ENCODE assay signal across 17 cellular contexts in genomic region chr1:38268226-38268625, GRCh38.
DNase-seq lines count a peak whose midpoint lies in the region; ATAC-seq, FAIRE-seq and TF ChIP-seq lines count a peak whose summit lies in the region.
"Had no signal": no experiment of that assay in that cellular context is flagged by ENCODE, and none has a peak within 500 bp of the region (broad histone marks: within the 10 kb centered on the region; RNA-seq: fewer than 3 reads in every experiment).

No MANE protein-coding gene starts in this region.

- H2AK5ac ChIP-seq in H9 (ENCODE audit: insufficient read length, low read length) (no peak overlapping the region), mesendoderm (ENCODE audit: low read length) (no peak overlapping the region)

- H3K9me1 ChIP-seq in K562 (ENCODE audit: control insufficient read depth, insufficient read depth, low read length): no peaks in the 10 kb centered on the region

- no peak for TF ChIP-seq RAD21 in K562 (CRISPR knock-in tag; conservative IDR thresholded peaks at IDR 0.05 in 1 of 2, IDR thresholded peaks at IDR 0.05 in 1 of 2)

- POLR2A ChIA-PET in K562 (lab: Yijun Ruan, JAX): interaction anchor here (0.5 to 1.8 kb wide), 4 partner anchors 8 to 166 kb away, joined by 3 to 8 read pairs (median 4); no protein-coding TSS in a partner anchor

- no TSS peak for BruUV-seq in K562 (replicated peaks; lab: Mats Ljungman, UMichigan)

- TF ChIP-seq POLR2A in K562 (conservative IDR thresholded peaks at IDR 0.05): no peak

- CTCF ChIA-PET in K562 (lab: Yijun Ruan, JAX; ENCODE audit: low intra/inter-chr PET ratio): no interaction called here

- no peak overlapping the region for H3T11ph ChIP-seq in H9 (ENCODE audit: low read length)

- no peaks in the 10 kb centered on the region for H3K9me3 Mint-ChIP-seq in H9
- H3K9me3 Mint-ChIP-seq: CD4-positive, alpha-beta memory T cell had no signal

- in situ Hi-C loops in K562 (cut with MboI): no loop called here

- peaks cover 0 to 4% (median 0%) of the 10 kb centered on the region in 3 experiments; a peak in 1 of 7 replicates for H3K36me3 Mint-ChIP-seq in H9 (ENCODE audit: insufficient read depth in 1 of 3, low read depth in 3 of 3)
- H3K36me3 Mint-ChIP-seq: CD4-positive, alpha-beta memory T cell had no signal

- ATAC-seq in K562 (no peak), GM18873 (IDR thresholded peaks at IDR 0.05; ENCODE audit: low FRiP score, unreplicated experiment) (no peak), HG03442 (IDR thresholded peaks at IDR 0.05; ENCODE audit: unreplicated experiment) (no peak)

- H3K56ac ChIP-seq in H9 (ENCODE audit: insufficient read length, low read depth, low read length) (no peak overlapping the region), mesendoderm (ENCODE audit: low read length) (no peak overlapping the region)

- H3K27ac ChIP-seq in H9 (ENCODE audit: insufficient read length, low read depth, low read length) (no peak overlapping the region), K562 (ENCODE audit: extremely low read depth, low read depth, low read length) (no peak overlapping the region), mesendoderm (ENCODE audit: low read depth, low read length) (no peak overlapping the region), left ventricle myocardium inferior (replicated peaks) (no peak overlapping the region)
- H3K27ac ChIP-seq: C4-2B had no signal

- H4K5ac ChIP-seq in H9 (ENCODE audit: insufficient read length, low read depth, low read length): no peak overlapping the region
- no peak overlapping the region for H4K5ac ChIP-seq in mesendoderm (ENCODE audit: low read length)

- H3K4me2 ChIP-seq in H9 (ENCODE audit: insufficient read depth, insufficient read length, low read length): no peak overlapping the region
- no peak overlapping the region for H3K4me2 ChIP-seq in K562 (ENCODE audit: insufficient read depth, low read length)
- no peak overlapping the region for H3K4me2 ChIP-seq in mesendoderm (ENCODE audit: low read length)

- intact Hi-C loops in K562 (cut with micrococcal nuclease): no loop called here
- intact Hi-C loops in left ventricle myocardium inferior (cut with micrococcal nuclease): no loop called here

- H2AFZ ChIP-seq in H9 (ENCODE audit: low read length) (no peak overlapping the region), K562 (ENCODE audit: low read depth, low read length) (no peak overlapping the region)

- no peak overlapping the region for H2BK20ac ChIP-seq in H9 (ENCODE audit: low read depth, low read length, poor library complexity, severe bottlenecking)

- no peaks in the 10 kb centered on the region for H4K20me1 ChIP-seq in H9 (ENCODE audit: control insufficient read depth, insufficient read depth, insufficient read length)
- H4K20me1 ChIP-seq in K562 (replicated peaks; ENCODE audit: control insufficient read depth, insufficient read depth, low read length): no peaks in the 10 kb centered on the region

- no peak overlapping the region for H4K91ac ChIP-seq in H9 (ENCODE audit: insufficient read length, low read depth, low read length)

- H2BK120ac ChIP-seq in H9 (ENCODE audit: low read depth, low read length, poor library complexity, severe bottlenecking): no peak overlapping the region
- H2BK120ac ChIP-seq in mesendoderm (ENCODE audit: low read depth, low read length): no peak overlapping the region

- no CpG with 5 or more reads among the region's 4 CpGs for WGBS in H9 (ENCODE audit: extremely low coverage, insufficient read length, low lambda C conversion rate)
- 20% methylated on average over 3 of the region's 4 CpGs for WGBS in K562 (ENCODE audit: insufficient coverage, low coverage, missing lambda C conversion rate)
- WGBS in mesendoderm (ENCODE audit: extremely low coverage, insufficient coverage, low lambda C conversion rate): no CpG with 5 or more reads among the region's 4 CpGs

- H3K9me3 ChIP-seq in H9 (ENCODE audit: control insufficient read depth, low read depth, low read length) (no peaks in the 10 kb centered on the region), K562 (replicated peaks; ENCODE audit: control insufficient read depth, insufficient read depth, low read depth, low read length) (no peaks in the 10 kb centered on the region), left ventricle myocardium inferior (replicated peaks) (no peaks in the 10 kb centered on the region)
- H3K9me3 ChIP-seq: BE2C had no signal

- H3K4me3 ChIP-seq in K562 (no peak overlapping the region), mesendoderm (ENCODE audit: low read length) (no peak overlapping the region), left ventricle myocardium inferior (no peak overlapping the region)

- peaks cover 20% of the 10 kb centered on the region for H3K4me1 ChIP-seq in H9 (ENCODE audit: insufficient read depth, low read length)
- H3K4me1 ChIP-seq in K562 (replicated peaks in 1 of 2; ENCODE audit: control insufficient read depth in 2 of 2, insufficient read depth in 2 of 2, low read length in 2 of 2): peaks cover 22% of the 10 kb centered on the region in 2 experiments
- H3K4me1 ChIP-seq in mesendoderm (ENCODE audit: control insufficient read depth, low read depth, low read length): peaks cover 12% of the 10 kb centered on the region
- H3K4me1 ChIP-seq in left ventricle myocardium inferior: no peaks in the 10 kb centered on the region
- H3K4me1 ChIP-seq: BE2C had no signal

- H4K8ac ChIP-seq in H9 (replicated peaks; ENCODE audit: insufficient read length, low read depth, low read length): no peak overlapping the region
- H4K8ac ChIP-seq in mesendoderm (ENCODE audit: low read depth, low read length): no peak overlapping the region

- peak overlapping the region in 2 of 3 experiments; percentile 6 to 59; a peak in 3 of 7 replicates for H3K27ac Mint-ChIP-seq in H9
- H3K27ac Mint-ChIP-seq: CD4-positive, alpha-beta memory T cell had no signal

- H2BK15ac ChIP-seq in H9 (ENCODE audit: low read depth, low read length): no peak overlapping the region
- H2BK15ac ChIP-seq in mesendoderm (replicated peaks; ENCODE audit: low read depth): no peak overlapping the region

- no peaks in the 10 kb centered on the region for H3K23me2 ChIP-seq in H9 (ENCODE audit: insufficient read length, low read depth, low read length, poor library complexity, severe bottlenecking)

- H3K36me3 ChIP-seq in K562 (ENCODE audit: control insufficient read depth, insufficient read depth, low read length): no peaks in the 10 kb centered on the region
- H3K36me3 ChIP-seq in mesendoderm (ENCODE audit: control insufficient read depth, insufficient read depth, low read length): no peaks in the 10 kb centered on the region
- no peaks in the 10 kb centered on the region for H3K36me3 ChIP-seq in left ventricle myocardium inferior
- H3K36me3 ChIP-seq: BE2C had no signal

- H3K27me3 Mint-ChIP-seq in H9 (ENCODE audit: low read depth): peaks cover 15% of the 10 kb centered on the region

- H3K79me2 ChIP-seq in H9 (ENCODE audit: insufficient read depth, low read length) (no peaks in the 10 kb centered on the region; the same call in 1 of the 2 replicates), K562 (ENCODE audit: control insufficient read depth, insufficient read depth, low read length) (no peaks in the 10 kb centered on the region), mesendoderm (ENCODE audit: control insufficient read depth, insufficient read depth, low read length) (no peaks in the 10 kb centered on the region)

- no peak for TF ChIP-seq EP300 in K562 (IDR thresholded peaks at IDR 0.05; ENCODE audit: low read length)

- H3K4me1 Mint-ChIP-seq in H9: peaks cover 64 to 68% of the 10 kb centered on the region in 2 experiments
- H3K4me1 Mint-ChIP-seq: CD4-positive, alpha-beta memory T cell had no signal

- H3K79me1 ChIP-seq in H9 (ENCODE audit: insufficient read depth, low read depth, low read length, poor library complexity, severe bottlenecking) (no peaks in the 10 kb centered on the region), mesendoderm (ENCODE audit: low read length) (no peaks in the 10 kb centered on the region)

- TF ChIP-seq CTCF in H9 (conservative IDR thresholded peaks at IDR 0.05) (no peak), K562 (IDR thresholded peaks at IDR 0.05 in 2 of 3, conservative IDR thresholded peaks at IDR 0.05 in 1 of 3; ENCODE audit: insufficient read depth in 2 of 3, low read depth in 1 of 3, low read length in 3 of 3) (no peak), left ventricle myocardium inferior (IDR thresholded peaks at IDR 0.05; ENCODE audit: borderline replicate concordance) (no peak)

- H2BK5ac ChIP-seq in H9 (ENCODE audit: insufficient read length, low read length) (no peak overlapping the region), mesendoderm (ENCODE audit: low read length) (no peak overlapping the region)

- H3K4ac ChIP-seq in H9 (ENCODE audit: low read depth, low read length) (no peak overlapping the region), mesendoderm (ENCODE audit: low read depth, low read length) (no peak overlapping the region)

- peak overlapping the region in 1 of 2 experiments; percentile 4; a peak in 1 of 5 replicates for H3K4me3 Mint-ChIP-seq in H9
- H3K4me3 Mint-ChIP-seq: CD4-positive, alpha-beta memory T cell had no signal

- H3K27me3 ChIP-seq in H9 (ENCODE audit: insufficient read depth, low read length) (no peaks in the 10 kb centered on the region), K562 (ENCODE audit: control insufficient read depth in 2 of 2, insufficient read depth in 2 of 2, low read length in 2 of 2) (peaks cover 3 to 11% of the 10 kb centered on the region in 2 experiments; a peak in 1 of 5 replicates), mesendoderm (ENCODE audit: insufficient read depth, low read length, poor library complexity) (no peaks in the 10 kb centered on the region), left ventricle myocardium inferior (ENCODE audit: low read depth) (peaks cover 96% of the 10 kb centered on the region)
- H3K27me3 ChIP-seq: BE2C had no signal

- H3K14ac ChIP-seq in H9 (ENCODE audit: insufficient read depth, low read length): no peak overlapping the region

- no peak overlapping the region for H2BK12ac ChIP-seq in H9 (ENCODE audit: insufficient read length, low read depth, low read length)

- H3K18ac ChIP-seq in H9 (ENCODE audit: insufficient read length, low read depth, low read length) (no peak overlapping the region), mesendoderm (ENCODE audit: low read length) (no peak overlapping the region)

- H3K9ac ChIP-seq in H9 (ENCODE audit: extremely low read depth, insufficient read length, low read length) (no peak overlapping the region), K562 (ENCODE audit: insufficient read depth in 1 of 2, low read depth in 2 of 2, low read length in 2 of 2) (no peak overlapping the region), mesendoderm (ENCODE audit: low read length) (no peak overlapping the region)

- no peak for FAIRE-seq in K562 (lab: Jason Lieb, UNC)
- FAIRE-seq: A204.1, G401.6, GM12891 had no signal

- peak; percentile 81 for DNase-seq in H9
- DNase-seq in K562 (ENCODE audit: extremely low read depth in 1 of 4, low spot score in 3 of 4): no peak
- DNase-seq in mesendoderm: peak; percentile 29
- no peak for DNase-seq in left ventricle myocardium inferior
- no peak for DNase-seq in NCI-H748 treated with DMSO at 0.1 percent for 48 hours (lab: John Stamatoyannopoulos, UW)
- DNase-seq: BE2C; CD4-positive, alpha-beta memory T cell; DMS79; GOT3; HCEC 1CT; IMR-90 had no signal

- H3K23ac ChIP-seq in H9 (ENCODE audit: insufficient read length, low read depth, low read length) (no peak overlapping the region), mesendoderm (ENCODE audit: low read length) (no peak overlapping the region)

TF ChIP-seq in K562, 482 proteins besides CTCF, POLR2A, EP300 and RAD21 (continues in another document):
- TF ChIP-seq ZFP36 (IDR thresholded peaks at IDR 0.05; ENCODE audit: low read depth, low read length, partially characterized antibody): peak; percentile 87

Comparison
In these comparisons a context has a peak if more than half of its experiments do, and no peak if none do; other contexts are left out.
1. DNase-seq: peak in H9 (single experiment) and mesendoderm (single experiment); none in K562 (0 of 4), left ventricle myocardium inferior (single experiment) and NCI-H748 treated with DMSO at 0.1 percent for 48 hours (single experiment).